11 cellular contexts compared by ENCODE assay signal in the genomic region with DNA sequence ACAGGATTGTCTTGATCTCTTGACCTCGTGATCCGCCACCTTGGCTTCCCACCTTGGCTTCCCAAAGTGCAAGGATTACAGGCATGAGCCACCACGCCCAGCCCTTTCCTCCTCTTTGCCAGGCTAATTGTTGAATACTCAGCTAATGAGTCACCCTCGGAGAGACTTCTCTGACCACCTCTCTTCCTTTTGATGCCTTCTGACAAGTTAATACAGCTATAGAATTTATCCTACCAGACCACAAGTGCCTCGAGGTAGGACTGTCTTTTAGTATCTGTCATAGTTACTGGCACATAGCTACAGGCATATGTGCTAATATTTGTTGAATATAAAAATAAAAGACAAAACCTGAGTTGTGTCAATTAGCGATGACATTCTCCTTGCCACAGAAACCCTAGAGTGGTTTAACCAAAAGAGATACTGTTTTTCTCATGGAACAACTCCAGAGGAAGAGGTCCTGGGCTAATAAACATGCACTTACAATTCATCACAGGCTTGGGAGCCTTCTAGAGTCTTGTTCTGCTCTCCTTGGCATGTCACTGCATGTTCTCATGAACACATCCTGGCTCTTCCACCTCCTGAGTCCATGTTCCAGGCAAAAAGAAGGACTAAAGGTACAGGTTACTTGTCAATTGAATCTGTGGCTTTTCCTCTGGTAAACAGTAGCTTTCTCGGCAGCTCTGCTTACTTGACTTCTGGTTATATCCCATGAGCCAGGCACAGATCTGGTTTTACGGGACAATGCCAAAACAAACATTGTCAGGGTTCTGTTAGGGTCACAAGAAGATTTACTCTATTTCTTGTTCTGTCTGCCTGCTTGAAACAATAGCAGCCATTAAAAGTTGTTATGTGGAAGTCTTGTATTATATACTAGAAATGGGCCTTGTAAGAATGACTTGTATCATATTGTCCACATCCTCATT.
DNase-seq lines count a peak whose midpoint lies in the region; ATAC-seq, FAIRE-seq and TF ChIP-seq lines count a peak whose summit lies in the region.
"Had no signal": no experiment of that assay in that cellular context is flagged by ENCODE, and none has a peak within 500 bp of the region (broad histone marks: within the 10 kb centered on the region; RNA-seq: fewer than 3 reads in every experiment).

No MANE protein-coding gene starts in this region.

- H3F3A ChIP-seq in PC-9 (ENCODE audit: insufficient read depth, low read depth) = peaks cover 34% of the 10 kb centered on the region

- TF ChIP-seq CTCF in PC-9 (conservative IDR thresholded peaks at IDR 0.05) (no peak), endothelial cell of umbilical vein (IDR thresholded peaks at IDR 0.05; ENCODE audit: extremely low read depth in 1 of 2, insufficient read depth in 1 of 2, low read depth in 1 of 2, low read length in 2 of 2) (no peak), mesothelial cell of epicardium (IDR thresholded peaks at IDR 0.05; ENCODE audit: unreplicated experiment) (no peak), A673 (conservative IDR thresholded peaks at IDR 0.05; ENCODE audit: low read depth, low read length) (no peak)

- H3K27ac Mint-ChIP-seq in mesothelial cell of epicardium = peak overlapping the region; percentile 84
- H3K27ac Mint-ChIP-seq: B cell had no signal

- CTCF ChIA-PET in PC-9 (lab: Charles Lee) (interaction anchor here (0.6 to 1.1 kb wide), 3 partner anchors 353 to 1979 kb away, joined by 3 to 4 read pairs (median 3); a partner anchor contains a TSS), endothelial cell of umbilical vein (lab: Charles Lee) (interaction anchor here (0.6 to 1.7 kb wide), 27 partner anchors 9 to 709 kb away, joined by 3 to 15 read pairs (median 4); a partner anchor contains a TSS), A673 (lab: Charles Lee) (interaction anchor here (0.6 kb wide), 1 partner anchor 77 kb away, joined by 5 read pairs; no protein-coding TSS in a partner anchor)

- dilution Hi-C loops in endothelial cell of umbilical vein (cut with MboI; ENCODE audit: extremely low pct_ligation_motif_present, low sequenced_read_pairs) = no loop called here

- no peaks in the 10 kb centered on the region for H3K9me2 ChIP-seq in PC-9 (ENCODE audit: insufficient read depth)

- no peaks in the 10 kb centered on the region for H3K27me3 ChIP-seq in PC-9 (ENCODE audit: insufficient read depth, low read depth)
- H3K27me3 ChIP-seq in endothelial cell of umbilical vein (ENCODE audit: control insufficient read depth in 2 of 2, insufficient read depth in 2 of 2, low read length in 2 of 2) = no peaks in the 10 kb centered on the region
- H3K27me3 ChIP-seq in A673 (replicated peaks; ENCODE audit: insufficient read depth, low read depth, low read length, poor library complexity) = no peaks in the 10 kb centered on the region

- no peak for TF ChIP-seq POLR2A in endothelial cell of umbilical vein (IDR thresholded peaks at IDR 0.05; ENCODE audit: low read depth, low read length)

- FAIRE-seq in endothelial cell of umbilical vein (lab: Jason Lieb, UNC) = peak; percentile 72

- H3K4me1 ChIP-seq in PC-9 (replicated peaks; ENCODE audit: insufficient read depth) (peaks cover 52% of the 10 kb centered on the region), endothelial cell of umbilical vein (ENCODE audit: control insufficient read depth, extremely low read depth, insufficient read depth, low read length) (peaks cover 21% of the 10 kb centered on the region), A673 (ENCODE audit: insufficient read depth, low read length, poor library complexity, severe bottlenecking) (no peaks in the 10 kb centered on the region)

- H3K4me2 ChIP-seq in PC-9 (peak overlapping the region; percentile 60), endothelial cell of umbilical vein (ENCODE audit: insufficient read depth, low read length) (peak overlapping the region; percentile 49)

- no peak for ATAC-seq in GM18502 (IDR thresholded peaks at IDR 0.05; ENCODE audit: poor library complexity, unreplicated experiment)
- no peak for ATAC-seq in GM21576 (IDR thresholded peaks at IDR 0.05; ENCODE audit: unreplicated experiment)

- H3K79me2 ChIP-seq in PC-9 (ENCODE audit: low read depth) (0 out of 2 replicates have a peak, but pooled peaks cover 4% of the 10 kb centered on the region), endothelial cell of umbilical vein (ENCODE audit: control insufficient read depth, insufficient read depth, low read length) (no peaks in the 10 kb centered on the region)

- intact Hi-C loops in PC-9 (cut with micrococcal nuclease; ENCODE audit: unreplicated experiment) = loop anchor here (1.0 to 10.0 kb wide), 7 partner anchors 204 to 773 kb away; no protein-coding TSS in a partner anchor
- intact Hi-C loops in endothelial cell of umbilical vein (cut with micrococcal nuclease) = loop anchor here (1.0 to 2.0 kb wide), 6 partner anchors 85 to 707 kb away; no protein-coding TSS in a partner anchor
- intact Hi-C loops in A673 (cut with micrococcal nuclease; ENCODE audit: unreplicated experiment) = loop anchor here (2.0 to 5.0 kb wide), 4 partner anchors 205 to 709 kb away; no protein-coding TSS in a partner anchor

- no peaks in the 10 kb centered on the region for H4K20me1 ChIP-seq in PC-9 (ENCODE audit: insufficient read depth)
- no peaks in the 10 kb centered on the region for H4K20me1 ChIP-seq in endothelial cell of umbilical vein (replicated peaks; ENCODE audit: control insufficient read depth, extremely low read depth, insufficient read depth, low read length)

- no peak overlapping the region for H3K4me3 Mint-ChIP-seq in mesothelial cell of epicardium
- H3K4me3 Mint-ChIP-seq: B cell had no signal

- H3K9me3 Mint-ChIP-seq in mesothelial cell of epicardium = no peaks in the 10 kb centered on the region

- H3K4me1 Mint-ChIP-seq in mesothelial cell of epicardium = peaks cover 20% of the 10 kb centered on the region

- POLR2A ChIA-PET in PC-9 (lab: Charles Lee; ENCODE audit: unreplicated experiment) (interaction anchor here (0.6 to 0.7 kb wide), 4 partner anchors 296 to 804 kb away, joined by 3 to 28 read pairs (median 6); a partner anchor contains a TSS), endothelial cell of umbilical vein (lab: Charles Lee) (no interaction called here), A673 (lab: Charles Lee; ENCODE audit: low non-redundant PET) (no interaction called here)

- H2AFZ ChIP-seq in PC-9 = no peak overlapping the region
- H2AFZ ChIP-seq in endothelial cell of umbilical vein (ENCODE audit: low read depth, low read length) = peak overlapping the region; percentile 40

- no TSS peak for BruUV-seq in PC-9 (replicated peaks; lab: Mats Ljungman, UMichigan)
- no TSS peak for BruUV-seq in endothelial cell of umbilical vein (replicated peaks; lab: Mats Ljungman, UMichigan)
- BruUV-seq in A673 (replicated peaks; lab: Mats Ljungman, UMichigan) = no TSS peak

- H3K27ac ChIP-seq in PC-9 (peak overlapping the region; percentile 93), endothelial cell of umbilical vein (ENCODE audit: insufficient read depth, low read depth, low read length) (peak overlapping the region; percentile 50), A673 (ENCODE audit: low read depth, low read length, poor library complexity, severe bottlenecking) (no peak overlapping the region)

- no peaks in the 10 kb centered on the region for H3K9me1 ChIP-seq in endothelial cell of umbilical vein (replicated peaks; ENCODE audit: control insufficient read depth, extremely low read depth, insufficient read depth, low read length)

- H3K9me3 ChIP-seq in PC-9 (ENCODE audit: insufficient read depth, low read depth) (no peaks in the 10 kb centered on the region), endothelial cell of umbilical vein (replicated peaks; ENCODE audit: control insufficient read depth, insufficient read depth, low read length) (no peaks in the 10 kb centered on the region), A673 (ENCODE audit: low read depth, low read length, poor library complexity, severe bottlenecking) (no peaks in the 10 kb centered on the region)

- H3K9ac ChIP-seq in endothelial cell of umbilical vein (replicated peaks; ENCODE audit: extremely low read depth, insufficient read depth, low read length) = peak overlapping the region; percentile 10

- H3K36me3 ChIP-seq in PC-9 (ENCODE audit: low read depth) (no peaks in the 10 kb centered on the region), endothelial cell of umbilical vein (ENCODE audit: control insufficient read depth in 2 of 2, extremely low read depth in 1 of 2, insufficient read depth in 2 of 2, low read length in 2 of 2) (no peaks in the 10 kb centered on the region), A673 (ENCODE audit: insufficient read depth, low read length, poor library complexity, severe bottlenecking) (no peaks in the 10 kb centered on the region)

- peak overlapping the region; percentile 24; the same call in 1 of the 2 replicates for H3K4me3 ChIP-seq in PC-9
- H3K4me3 ChIP-seq in endothelial cell of umbilical vein (replicated peaks in 1 of 3; ENCODE audit: insufficient read depth in 1 of 3, low read depth in 1 of 3, low read length in 3 of 3) = no peak overlapping the region
- no peak overlapping the region for H3K4me3 ChIP-seq in A673 (ENCODE audit: low read depth, low read length, poor library complexity, severe bottlenecking)

- no peaks in the 10 kb centered on the region for H3K36me3 Mint-ChIP-seq in mesothelial cell of epicardium

- H3K27me3 Mint-ChIP-seq in mesothelial cell of epicardium (ENCODE audit: low read depth) = no peaks in the 10 kb centered on the region

- DNase-seq in Daoy (ENCODE audit: low read depth) (peak; percentile 79), PC-9 (peak; percentile 83 to 92), endothelial cell of umbilical vein (ENCODE audit: low read depth, low spot score) (peak; percentile 76), mesothelial cell of epicardium (ENCODE audit: low spot score in 2 of 2, unreplicated experiment in 2 of 2) (no peak), A673 (ENCODE audit: low spot score) (no peak)
- DNase-seq in stimulated activated CD8-positive, alpha-beta memory T cell treated with anti-CD3 and anti-CD28 coated beads, Interleukin-4, amount 100 ng/mL, for 48 hours = no peak
- DNase-seq: activated CD8-positive, alpha-beta memory T cell treated with anti-CD3 and anti-CD28 coated beads, Interleukin-2, amount 50 U/mL, for 48 hours; NK-92 treated with Interleukin-12 subunit alpha and Interleukin-12 subunit beta, amount 100 ng/mL, for 24 hours had no signal

TF ChIP-seq in endothelial cell of umbilical vein, 7 proteins besides CTCF, POLR2A, EP300 and RAD21:
- peak; percentile 66 for TF ChIP-seq FOS (IDR thresholded peaks at IDR 0.05; ENCODE audit: borderline replicate concordance, insufficient read depth, low read length)
- peak; percentile 32 for TF ChIP-seq JUN (IDR thresholded peaks at IDR 0.05; ENCODE audit: borderline replicate concordance, insufficient read depth, insufficient read length, low read depth)
- TF ChIP-seq POLR2AphosphoS5 (IDR thresholded peaks at IDR 0.05; ENCODE audit: insufficient read depth, low read depth, low read length) = no peak

Comparison
In these comparisons a context has a peak if more than half of its experiments do, and no peak if none do; other contexts are left out.
1. DNase-seq: peak in Daoy (single experiment), PC-9 (2 of 2) and endothelial cell of umbilical vein (single experiment); none in mesothelial cell of epicardium (0 of 2), A673 (single experiment) and stimulated activated CD8-positive, alpha-beta memory T cell treated with anti-CD3 and anti-CD28 coated beads, Interleukin-4, amount 100 ng/mL, for 48 hours (single experiment).